ENCODE assay signal across 1 cellular context in the genomic region with DNA sequence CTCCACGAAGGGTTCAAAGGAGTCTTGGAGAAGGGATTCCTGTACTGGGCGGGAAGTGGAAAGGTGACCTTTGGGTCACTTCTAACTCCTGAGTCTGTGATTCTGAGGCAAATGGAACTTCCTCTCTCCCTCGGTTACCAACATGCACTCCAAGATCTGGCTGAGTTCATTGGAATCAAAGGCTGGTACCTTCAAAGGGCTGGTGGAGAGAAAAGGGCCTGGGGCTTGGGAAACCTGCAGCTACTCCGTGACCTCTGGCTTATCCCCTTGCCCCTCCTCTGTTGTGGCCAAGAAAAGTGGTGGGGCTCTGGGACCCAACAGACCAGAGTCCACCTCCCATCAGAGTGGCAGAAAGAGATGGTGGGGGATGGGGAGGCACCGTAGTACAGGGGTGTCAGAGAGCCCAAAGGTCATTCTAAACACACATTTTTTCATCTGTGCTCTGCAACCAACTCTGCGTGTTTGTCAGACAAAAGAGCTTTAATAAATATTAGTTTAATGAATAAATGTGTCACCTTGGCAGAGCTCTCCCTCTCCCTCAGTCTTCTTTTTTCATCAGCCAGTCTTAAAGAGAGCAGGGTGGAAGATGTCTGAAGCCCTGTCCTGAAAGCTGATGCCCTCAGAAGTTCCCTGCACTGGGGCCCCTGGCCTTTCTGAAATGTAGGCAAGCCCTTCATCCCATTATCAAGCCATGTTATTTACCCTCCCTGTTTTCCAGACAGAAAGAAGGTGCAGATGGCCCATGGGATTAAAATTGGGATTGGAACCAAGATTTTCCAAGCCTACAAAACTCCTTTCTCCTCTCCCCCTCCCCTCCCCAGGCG.
A peak's percentile ranks its signal among the peaks of the same experiment; 100 is the strongest.
TF ChIP-seq lines count a peak whose summit lies in the region.

No MANE protein-coding gene starts in this region.

TF ChIP-seq in HepG2, 621 proteins besides CTCF, POLR2A, EP300 and RAD21 (continued from another document):
- TF ChIP-seq, protein P1, sequence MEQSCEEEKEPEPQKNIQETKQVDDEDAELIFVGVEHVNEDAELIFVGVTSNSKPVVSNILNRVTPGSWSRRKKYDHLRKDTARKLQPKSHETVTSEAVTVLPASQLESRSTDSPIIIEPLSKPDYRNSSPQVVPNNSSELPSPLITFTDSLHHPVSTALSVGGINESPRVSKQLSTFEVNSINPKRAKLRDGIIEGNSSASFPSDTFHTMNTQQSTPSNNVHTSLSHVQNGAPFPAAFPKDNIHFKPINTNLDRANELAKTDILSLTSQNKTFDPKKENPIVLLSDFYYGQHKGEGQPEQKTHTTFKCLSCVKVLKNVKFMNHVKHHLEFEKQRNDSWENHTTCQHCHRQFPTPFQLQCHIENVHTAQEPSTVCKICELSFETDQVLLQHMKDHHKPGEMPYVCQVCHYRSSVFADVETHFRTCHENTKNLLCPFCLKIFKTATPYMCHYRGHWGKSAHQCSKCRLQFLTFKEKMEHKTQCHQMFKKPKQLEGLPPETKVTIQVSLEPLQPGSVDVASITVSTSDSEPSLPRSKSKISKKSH (CRISPR knock-in tag; IDR thresholded peaks at IDR 0.05; ENCODE audit: borderline replicate concordance): 0 out of 2 replicates have a peak, but pooled peaks have one; percentile 49
- TF ChIP-seq MEIS2 (CRISPR knock-in tag; IDR thresholded peaks at IDR 0.05): peak; percentile 94
- TF ChIP-seq ZNF33B (CRISPR knock-in tag; IDR thresholded peaks at IDR 0.05): no peak
- TF ChIP-seq NR3C1 (CRISPR knock-in tag; IDR thresholded peaks at IDR 0.05): no peak
- TF ChIP-seq TBP (CRISPR knock-in tag; IDR thresholded peaks at IDR 0.05): no peak
- TF ChIP-seq NAIF1 (CRISPR knock-in tag; IDR thresholded peaks at IDR 0.05; ENCODE audit: borderline replicate concordance): no peak
- TF ChIP-seq HOXA7 (CRISPR knock-in tag; IDR thresholded peaks at IDR 0.05): no peak
- TF ChIP-seq ZNF784 (CRISPR knock-in tag; IDR thresholded peaks at IDR 0.05; ENCODE audit: borderline replicate concordance): no peak
- TF ChIP-seq ZNF207 (IDR thresholded peaks at IDR 0.05; ENCODE audit: borderline replicate concordance): no peak
- 0 out of 2 replicates have a peak, but pooled peaks have one; percentile 27 for TF ChIP-seq THAP7 (CRISPR knock-in tag; IDR thresholded peaks at IDR 0.05)
- TF ChIP-seq MYPOP (CRISPR knock-in tag; IDR thresholded peaks at IDR 0.05): 0 out of 2 replicates have a peak, but pooled peaks have one; percentile 24
- TF ChIP-seq, protein P2, sequence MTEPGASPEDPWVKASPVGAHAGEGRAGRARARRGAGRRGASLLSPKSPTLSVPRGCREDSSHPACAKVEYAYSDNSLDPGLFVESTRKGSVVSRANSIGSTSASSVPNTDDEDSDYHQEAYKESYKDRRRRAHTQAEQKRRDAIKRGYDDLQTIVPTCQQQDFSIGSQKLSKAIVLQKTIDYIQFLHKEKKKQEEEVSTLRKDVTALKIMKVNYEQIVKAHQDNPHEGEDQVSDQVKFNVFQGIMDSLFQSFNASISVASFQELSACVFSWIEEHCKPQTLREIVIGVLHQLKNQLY (CRISPR knock-in tag; IDR thresholded peaks at IDR 0.05): peak; percentile 92
- peak; percentile 98 for TF ChIP-seq PATZ1 (CRISPR knock-in tag; IDR thresholded peaks at IDR 0.05)
- TF ChIP-seq XBP1 (CRISPR knock-in tag; IDR thresholded peaks at IDR 0.05): no peak
- TF ChIP-seq RFX3 (CRISPR knock-in tag; IDR thresholded peaks at IDR 0.05): 0 out of 2 replicates have a peak, but pooled peaks have one; percentile 21
- TF ChIP-seq EZH2 (conservative IDR thresholded peaks at IDR 0.05; ENCODE audit: low read depth, low read length): no peak
- TF ChIP-seq SNAPC4 (CRISPR knock-in tag; IDR thresholded peaks at IDR 0.05): 0 out of 2 replicates have a peak, but pooled peaks have one; percentile 39
- TF ChIP-seq DMTF1 (CRISPR knock-in tag; IDR thresholded peaks at IDR 0.05): 0 out of 2 replicates have a peak, but pooled peaks have one; percentile 18
- no peak; the same call in 1 of the 2 replicates for TF ChIP-seq ELF4 (CRISPR knock-in tag; IDR thresholded peaks at IDR 0.05; ENCODE audit: borderline replicate concordance)
- TF ChIP-seq ZNF75D (CRISPR knock-in tag; IDR thresholded peaks at IDR 0.05; ENCODE audit: borderline replicate concordance): no peak
- 0 out of 2 replicates have a peak, but pooled peaks have one; percentile 54 for TF ChIP-seq ZNF451 (CRISPR knock-in tag; IDR thresholded peaks at IDR 0.05)
- TF ChIP-seq, protein P3, sequence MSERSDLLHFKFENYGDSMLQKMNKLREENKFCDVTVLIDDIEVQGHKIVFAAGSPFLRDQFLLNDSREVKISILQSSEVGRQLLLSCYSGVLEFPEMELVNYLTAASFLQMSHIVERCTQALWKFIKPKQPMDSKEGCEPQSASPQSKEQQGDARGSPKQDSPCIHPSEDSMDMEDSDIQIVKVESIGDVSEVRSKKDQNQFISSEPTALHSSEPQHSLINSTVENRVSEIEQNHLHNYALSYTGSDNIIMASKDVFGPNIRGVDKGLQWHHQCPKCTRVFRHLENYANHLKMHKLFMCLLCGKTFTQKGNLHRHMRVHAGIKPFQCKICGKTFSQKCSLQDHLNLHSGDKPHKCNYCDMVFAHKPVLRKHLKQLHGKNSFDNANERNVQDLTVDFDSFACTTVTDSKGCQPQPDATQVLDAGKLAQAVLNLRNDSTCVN (CRISPR knock-in tag; IDR thresholded peaks at IDR 0.05; ENCODE audit: borderline replicate concordance): peak; percentile 53; the same call in 1 of the 2 replicates
